In genomic region chr15:39460748-39461147, GRCh38 we compare ENCODE assay signal across 2 cellular contexts.
TF ChIP-seq lines count a peak whose summit lies in the region.

No MANE protein-coding gene starts in this region.

TF ChIP-seq in IMR-90, 13 proteins besides CTCF, POLR2A, EP300 and RAD21 (continued from another document):
- TF ChIP-seq MXI1 (IDR thresholded peaks at IDR 0.05; ENCODE audit: borderline replicate concordance, low read depth, low read length): no peak
- TF ChIP-seq CHD1 (IDR thresholded peaks at IDR 0.05; ENCODE audit: low read depth, low read length): no peak
- no peak for TF ChIP-seq CEBPB (IDR thresholded peaks at IDR 0.05; ENCODE audit: low read depth, low read length)
- TF ChIP-seq MAZ (IDR thresholded peaks at IDR 0.05; ENCODE audit: borderline replicate concordance, low read depth, low read length): no peak
- TF ChIP-seq RFX5 (IDR thresholded peaks at IDR 0.05; ENCODE audit: low read depth, low read length): no peak
- no peak for TF ChIP-seq FOS (IDR thresholded peaks at IDR 0.05; ENCODE audit: low read depth, low read length)
- TF ChIP-seq RCOR1 (IDR thresholded peaks at IDR 0.05; ENCODE audit: insufficient replicate concordance, low read length): no peak
- TF ChIP-seq MAFK (IDR thresholded peaks at IDR 0.05; ENCODE audit: low read depth, low read length): no peak
- TF ChIP-seq ELK1 (IDR thresholded peaks at IDR 0.05; ENCODE audit: borderline replicate concordance, low read depth, low read length): no peak
- no peak for TF ChIP-seq SMC3 (IDR thresholded peaks at IDR 0.05; ENCODE audit: low read depth, low read length)

TF ChIP-seq in GM23338, 12 proteins besides CTCF, POLR2A, EP300 and RAD21:
- TF ChIP-seq ZNF462 (CRISPR knock-in tag; IDR thresholded peaks at IDR 0.05): no peak
